8 cellular contexts compared by ENCODE assay signal in genomic region chr1:53766766-53767409, GRCh38. TPM values are rescaled to one million over a fixed set of nuclear protein-coding genes. Genes with fewer than 3 reads are reported as not detected.
DNase-seq lines count a peak whose midpoint lies in the region; ATAC-seq, FAIRE-seq and TF ChIP-seq lines count a peak whose summit lies in the region.
"Had no signal": no experiment of that assay in that cellular context is flagged by ENCODE, and none has a peak within 500 bp of the region (broad histone marks: within the 10 kb centered on the region; RNA-seq: fewer than 3 reads in every experiment).

No MANE protein-coding gene starts in this region.

- peaks cover 0 to 26% of the 10 kb centered on the region in 2 donors for H3K36me3 ChIP-seq in psoas muscle (ENCODE audit: insufficient read depth in 1 of 2, low read depth in 1 of 2)
- peaks cover 5 to 15% (median 8%) of the 10 kb centered on the region in 3 donors for H3K36me3 ChIP-seq in tibial artery

- DNase-seq in EL (peak; percentile 66), RKO (ENCODE audit: low spot score) (peak; percentile 12), dermis blood vessel endothelial cell (peak; percentile 69), psoas muscle (no peak), D721Med (ENCODE audit: insufficient read length, low spot score) (no peak), tibial artery (no peak)
- no peak for DNase-seq in stimulated activated CD4-positive, alpha-beta T cell treated with anti-CD3 and anti-CD28 coated beads, Interleukin-4, amount 100 ng/mL, for 24 hours
- DNase-seq: amygdala had no signal

- H3K4me1 ChIP-seq in psoas muscle (no peaks in the 10 kb centered on the region), tibial artery (no peaks in the 10 kb centered on the region)

- no peak for ATAC-seq in psoas muscle

- no peak for TF ChIP-seq CTCF in psoas muscle (IDR thresholded peaks at IDR 0.05)
- TF ChIP-seq CTCF in D721Med (IDR thresholded peaks at IDR 0.05; ENCODE audit: insufficient read depth, missing control alignments), result no peak
- no peak for TF ChIP-seq CTCF in tibial artery (IDR thresholded peaks at IDR 0.05)

- H3K9me3 ChIP-seq in psoas muscle (no peaks in the 10 kb centered on the region), tibial artery (no peaks in the 10 kb centered on the region)

- FAIRE-seq in D721Med (lab: Jason Lieb, UNC), result no peak

- H3K4me3 ChIP-seq in psoas muscle, result peak overlapping the region; percentile 22
- H3K4me3 ChIP-seq in tibial artery, result no peak overlapping the region

- H3K27ac ChIP-seq in psoas muscle, result no peak overlapping the region
- no peak overlapping the region for H3K27ac ChIP-seq in tibial artery

- 25 to 35% (median 33%) methylated on average over 3 of the region's 3 CpGs for WGBS in psoas muscle, 3 donors

- intact Hi-C loops in psoas muscle (cut with DNase I) (no loop called here), tibial artery (cut with DNase I; ENCODE audit: low total_unique reads) (no loop called here)

- H3K27me3 ChIP-seq in psoas muscle (ENCODE audit: insufficient read depth in 3 of 3, low read length in 2 of 3) (no peaks in the 10 kb centered on the region), tibial artery (no peaks in the 10 kb centered on the region)

RNA-seq across cellular contexts. Expression of gene GLIS1, which starts 27.9 kb away (rescaled TPM):
- total RNA-seq in dermis blood vessel endothelial cell, result not detected in 2 replicates
- under 1 TPM; 0.11 to 0.40 (median 0.14) TPM for total RNA-seq in psoas muscle
- polyA plus RNA-seq in psoas muscle, result under 1 TPM; 0.03 to 0.35 (median 0.21) TPM

Comparison
In these comparisons a context has a peak if more than half of its experiments do, and no peak if none do; other contexts are left out.
1. DNase-seq: peak in EL (single experiment), RKO (single experiment) and dermis blood vessel endothelial cell (single experiment); none in psoas muscle (0 of 2), D721Med (single experiment), stimulated activated CD4-positive, alpha-beta T cell treated with anti-CD3 and anti-CD28 coated beads, Interleukin-4, amount 100 ng/mL, for 24 hours (single experiment) and tibial artery (0 of 2).